9 cellular contexts compared by ENCODE assay signal in genomic region chr18:48136544-48137353, GRCh38.
DNase-seq lines count a peak whose midpoint lies in the region; ATAC-seq and TF ChIP-seq lines count a peak whose summit lies in the region.
"Had no signal": no experiment of that assay in that cellular context is flagged by ENCODE, and none has a peak within 500 bp of the region (broad histone marks: within the 10 kb centered on the region; RNA-seq: fewer than 3 reads in every experiment).

No MANE protein-coding gene starts in this region.

- H3K27me3 ChIP-seq in lung (ENCODE audit: control insufficient read depth, insufficient read depth) (no peaks in the 10 kb centered on the region), upper lobe of right lung (no peaks in the 10 kb centered on the region)

- no peaks in the 10 kb centered on the region for H3K36me3 Mint-ChIP-seq in activated T-cell treated with anti-CD3 and anti-CD28 coated beads, Interleukin-2, amount 50 U/mL, for 4 hours (ENCODE audit: insufficient read depth)
- no peaks in the 10 kb centered on the region for H3K36me3 Mint-ChIP-seq in activated CD4-positive, alpha-beta T cell treated with anti-CD3 and anti-CD28 coated beads for 36 hours (ENCODE audit: low read depth)

- CTCF ChIA-PET in activated CD4-positive, alpha-beta T cell treated with anti-CD3 and anti-CD28 coated beads for 36 hours (lab: Charles Lee): interaction anchor here (1.0 kb wide), 1 partner anchor 30 kb away, joined by 3 read pairs; no protein-coding TSS in a partner anchor

- H3K4me1 Mint-ChIP-seq in activated T-cell treated with anti-CD3 and anti-CD28 coated beads, Interleukin-2, amount 50 U/mL, for 4 hours (ENCODE audit: low read depth): peaks cover 10% of the 10 kb centered on the region
- peaks cover 6% of the 10 kb centered on the region for H3K4me1 Mint-ChIP-seq in activated CD4-positive, alpha-beta T cell treated with anti-CD3 and anti-CD28 coated beads for 36 hours

- H3K4me3 ChIP-seq in choroid plexus epithelial cell (ENCODE audit: low read depth, low read length) (peak overlapping the region; percentile 20), lung (peak overlapping the region; percentile 43), upper lobe of right lung (peak overlapping the region; percentile 62)
- H3K4me3 ChIP-seq: K562 had no signal

- H3K27ac Mint-ChIP-seq in activated CD4-positive, alpha-beta T cell treated with anti-CD3 and anti-CD28 coated beads for 36 hours: no peak overlapping the region

- TF ChIP-seq CTCF in choroid plexus epithelial cell (conservative IDR thresholded peaks at IDR 0.05; ENCODE audit: low read depth, low read length) (no peak), lung (IDR thresholded peaks at IDR 0.05; ENCODE audit: control extremely low read depth, extremely low read depth) (no peak), upper lobe of right lung (IDR thresholded peaks at IDR 0.05) (no peak)

- peak in 1 of 2 donors; percentile 19 for ATAC-seq in activated T-cell treated with anti-CD3 and anti-CD28 coated beads, Interleukin-2, amount 50 U/mL, for 4 hours
- ATAC-seq in lung (ENCODE audit: insufficient read depth, low FRiP score) (peak; percentile 37), upper lobe of right lung (peak; percentile 39)
- ATAC-seq in activated CD4-positive, alpha-beta T cell treated with anti-CD3 and anti-CD28 coated beads for 36 hours: no peak
- ATAC-seq: K562 had no signal

- H3K4me1 ChIP-seq in lung (ENCODE audit: control insufficient read depth in 2 of 2, insufficient read depth in 2 of 2, low read length in 2 of 2): peaks cover 3 to 20% of the 10 kb centered on the region in 2 donors
- H3K4me1 ChIP-seq in upper lobe of right lung: peaks cover 22% of the 10 kb centered on the region

- no peaks in the 10 kb centered on the region for H3K9me3 Mint-ChIP-seq in activated T-cell treated with anti-CD3 and anti-CD28 coated beads, Interleukin-2, amount 50 U/mL, for 4 hours
- H3K9me3 Mint-ChIP-seq in activated CD4-positive, alpha-beta T cell treated with anti-CD3 and anti-CD28 coated beads for 36 hours (ENCODE audit: low read depth): no peaks in the 10 kb centered on the region

- intact Hi-C loops in upper lobe of right lung (cut with DNase I): no loop called here
- intact Hi-C loops in activated CD4-positive, alpha-beta T cell treated with anti-CD3 and anti-CD28 coated beads for 36 hours (cut with DNase I, micrococcal nuclease): no loop called here

- H3K27me3 Mint-ChIP-seq in activated T-cell treated with anti-CD3 and anti-CD28 coated beads, Interleukin-2, amount 50 U/mL, for 4 hours (ENCODE audit: low read depth): peaks cover 50% of the 10 kb centered on the region
- peaks cover 44% of the 10 kb centered on the region for H3K27me3 Mint-ChIP-seq in activated CD4-positive, alpha-beta T cell treated with anti-CD3 and anti-CD28 coated beads for 36 hours

- H3K9me3 ChIP-seq in lung (ENCODE audit: control insufficient read depth in 2 of 2, insufficient read depth in 1 of 2, low read length in 1 of 2) (no peaks in the 10 kb centered on the region), upper lobe of right lung (no peaks in the 10 kb centered on the region)

- H3K4me3 Mint-ChIP-seq in activated T-cell treated with anti-CD3 and anti-CD28 coated beads, Interleukin-2, amount 50 U/mL, for 4 hours: peak overlapping the region; percentile 57
- no peak overlapping the region for H3K4me3 Mint-ChIP-seq in activated CD4-positive, alpha-beta T cell treated with anti-CD3 and anti-CD28 coated beads for 36 hours

- WGBS in lung, 2 donors: 3 to 4% methylated on average over 54 to 73 of the region's 73 CpGs

- H3K36me3 ChIP-seq in lung (ENCODE audit: control insufficient read depth in 2 of 2, insufficient read depth in 2 of 2, low read length in 2 of 2) (no peaks in the 10 kb centered on the region), upper lobe of right lung (no peaks in the 10 kb centered on the region)

- POLR2A ChIA-PET in activated CD4-positive, alpha-beta T cell treated with anti-CD3 and anti-CD28 coated beads for 36 hours (lab: Charles Lee): no interaction called here

- H3K27ac ChIP-seq in lung (ENCODE audit: low read depth in 1 of 2, low read length in 1 of 2) (peak overlapping the region in 1 of 2 donors; percentile 55), upper lobe of right lung (peak overlapping the region; percentile 24)

- no peak for DNase-seq in activated T-cell treated with anti-CD3 and anti-CD28 coated beads, Interleukin-2, amount 50 U/mL, for 4 hours
- no peak for DNase-seq in activated T-cell treated with anti-CD3 and anti-CD28 coated beads, Interleukin-2, amount 50 U/mL, for 48 hours
- DNase-seq in choroid plexus epithelial cell (ENCODE audit: low read depth) (peak; percentile 4), lung (ENCODE audit: low spot score) (peak; percentile 66), upper lobe of right lung (no peak), NCI-H2081 (lab: John Stamatoyannopoulos, UW) (no peak)
- no peak for DNase-seq in stimulated activated CD4-positive, alpha-beta T cell treated with anti-CD3 and anti-CD28 coated beads, Interleukin-12 subunit alpha, Interleukin-12 subunit beta, amount 100 ng/mL, for 4 hours
- DNase-seq in activated CD4-positive, alpha-beta T cell treated with anti-CD3 and anti-CD28 coated beads for 36 hours: no peak

Comparison
In these comparisons a context has a peak if more than half of its experiments do, and no peak if none do; other contexts are left out.
1. DNase-seq: peak in choroid plexus epithelial cell (single experiment) and lung (single experiment); none in activated T-cell treated with anti-CD3 and anti-CD28 coated beads, Interleukin-2, amount 50 U/mL, for 4 hours (single experiment), activated T-cell treated with anti-CD3 and anti-CD28 coated beads, Interleukin-2, amount 50 U/mL, for 48 hours (0 of 2), upper lobe of right lung (single experiment), stimulated activated CD4-positive, alpha-beta T cell treated with anti-CD3 and anti-CD28 coated beads, Interleukin-12 subunit alpha, Interleukin-12 subunit beta, amount 100 ng/mL, for 4 hours (single experiment), activated CD4-positive, alpha-beta T cell treated with anti-CD3 and anti-CD28 coated beads for 36 hours (single experiment) and NCI-H2081 (0 of 2).
2. Peak in every context shown above with its lines, with median percentiles within 50 percentile points of each other: H3K4me3 ChIP-seq.